In the genomic region with DNA sequence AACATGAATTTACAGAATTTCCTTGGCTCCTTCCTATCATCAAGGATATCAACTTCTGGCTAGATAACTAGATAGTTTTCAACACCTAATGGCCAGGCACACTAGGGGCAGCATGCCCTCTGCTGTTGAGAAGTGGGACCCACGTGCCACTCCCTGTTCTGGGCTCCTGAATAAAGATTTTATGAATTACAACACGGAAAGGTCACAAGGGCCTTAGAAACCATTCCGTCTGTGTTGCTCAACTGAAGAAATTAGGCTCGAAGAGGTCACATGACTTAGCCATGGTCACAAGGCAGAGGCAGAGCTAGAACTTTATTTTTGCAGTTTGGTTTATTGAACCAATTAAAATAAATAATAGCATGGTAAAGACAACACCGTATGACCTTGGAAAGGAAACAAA, we compare ENCODE assay signal across 10 cellular contexts. TPM values are rescaled to one million over a fixed set of nuclear protein-coding genes. Genes with fewer than 3 reads are reported as not detected.
DNase-seq lines count a peak whose midpoint lies in the region; ATAC-seq and TF ChIP-seq lines count a peak whose summit lies in the region.
"Had no signal": no experiment of that assay in that cellular context is flagged by ENCODE, and none has a peak within 500 bp of the region (broad histone marks: within the 10 kb centered on the region; RNA-seq: fewer than 3 reads in every experiment).

No MANE protein-coding gene starts in this region.

- peaks cover 0 to 15% (median 2%) of the 10 kb centered on the region in 4 donors for H3K4me1 ChIP-seq in right lobe of liver
- no peaks in the 10 kb centered on the region for H3K4me1 ChIP-seq in uterus

- H3K27me3 ChIP-seq in right lobe of liver, result no peaks in the 10 kb centered on the region
- H3K27me3 ChIP-seq in uterus, result no peaks in the 10 kb centered on the region

- peak; percentile 32 for TF ChIP-seq CTCF in coronary artery (IDR thresholded peaks at IDR 0.05)
- peak; percentile 41 to 63 (median 44) for TF ChIP-seq CTCF in right lobe of liver (IDR thresholded peaks at IDR 0.05)
- TF ChIP-seq CTCF in uterus (IDR thresholded peaks at IDR 0.05), result peak; percentile 28 to 57 (median 42)

- H3K36me3 ChIP-seq in right lobe of liver, result no peaks in the 10 kb centered on the region
- no peaks in the 10 kb centered on the region for H3K36me3 ChIP-seq in uterus

- no peak overlapping the region for H3K27ac Mint-ChIP-seq in activated CD4-positive, alpha-beta memory T cell treated with anti-CD3 and anti-CD28 coated beads for 36 hours
- H3K27ac Mint-ChIP-seq in activated CD4-positive, alpha-beta memory T cell treated with anti-CD3 and anti-CD28 coated beads, Interleukin-2, amount 10 ng/mL, durations not matched to agents 7 days and 5 days, result no peak overlapping the region
- H3K27ac Mint-ChIP-seq: activated naive CD4-positive, alpha-beta T cell treated with anti-CD3 and anti-CD28 coated beads, Interleukin-2, amount 50 U/mL, for 72 hours had no signal

- no peaks in the 10 kb centered on the region for H3K9me3 Mint-ChIP-seq in activated CD4-positive, alpha-beta memory T cell treated with anti-CD3 and anti-CD28 coated beads for 36 hours
- no peaks in the 10 kb centered on the region for H3K9me3 Mint-ChIP-seq in activated CD4-positive, alpha-beta memory T cell treated with anti-CD3 and anti-CD28 coated beads, Interleukin-2, amount 10 ng/mL, durations not matched to agents 7 days and 5 days
- H3K9me3 Mint-ChIP-seq: activated naive CD4-positive, alpha-beta T cell treated with anti-CD3 and anti-CD28 coated beads, Interleukin-2, amount 50 U/mL, for 72 hours; CD8-positive, alpha-beta memory T cell had no signal

- POLR2A ChIA-PET in activated CD4-positive, alpha-beta memory T cell treated with anti-CD3 and anti-CD28 coated beads for 36 hours (lab: Charles Lee), result no interaction called here
- POLR2A ChIA-PET in activated CD4-positive, alpha-beta memory T cell treated with anti-CD3 and anti-CD28 coated beads, Interleukin-2, amount 10 ng/mL, durations not matched to agents 7 days and 5 days (lab: Charles Lee), result no interaction called here

- peak; percentile 24 for DNase-seq in activated CD4-positive, alpha-beta memory T cell treated with anti-CD3 and anti-CD28 coated beads for 36 hours
- no peak for DNase-seq in activated CD4-positive, alpha-beta memory T cell treated with anti-CD3 and anti-CD28 coated beads, Interleukin-2, amount 10 ng/mL, durations not matched to agents 7 days and 5 days
- DNase-seq in Kasumi-1 (lab: John Stamatoyannopoulos, UW) (peak; percentile 54 to 60), SHP77 treated with DMSO at 0.1 percent for 48 hours (lab: John Stamatoyannopoulos, UW) (peak; percentile 15), coronary artery (ENCODE audit: low spot score) (no peak), right lobe of liver (peak; percentile 44 to 65 (median 54)), uterus (peak; percentile 44)

- H3K27ac ChIP-seq in coronary artery (no peak overlapping the region), right lobe of liver (peak overlapping the region in 1 of 3 donors; percentile 9), uterus (no peak overlapping the region)

- CTCF ChIA-PET in activated CD4-positive, alpha-beta memory T cell treated with anti-CD3 and anti-CD28 coated beads for 36 hours (lab: Charles Lee), result no interaction called here
- CTCF ChIA-PET in activated CD4-positive, alpha-beta memory T cell treated with anti-CD3 and anti-CD28 coated beads, Interleukin-2, amount 10 ng/mL, durations not matched to agents 7 days and 5 days (lab: Charles Lee), result no interaction called here

- no peak overlapping the region for H3K4me3 Mint-ChIP-seq in activated CD4-positive, alpha-beta memory T cell treated with anti-CD3 and anti-CD28 coated beads for 36 hours
- no peak overlapping the region for H3K4me3 Mint-ChIP-seq in activated CD4-positive, alpha-beta memory T cell treated with anti-CD3 and anti-CD28 coated beads, Interleukin-2, amount 10 ng/mL, durations not matched to agents 7 days and 5 days
- H3K4me3 Mint-ChIP-seq: CD8-positive, alpha-beta memory T cell had no signal

- intact Hi-C loops in activated CD4-positive, alpha-beta memory T cell treated with anti-CD3 and anti-CD28 coated beads for 36 hours (cut with micrococcal nuclease), result loop anchor here (1.0 to 10.0 kb wide), 2 partner anchors 146 to 861 kb away; no protein-coding TSS in a partner anchor
- intact Hi-C loops in right lobe of liver (cut with DNase I), result no loop called here
- intact Hi-C loops in uterus (cut with DNase I; ENCODE audit: low total_unique reads), result no loop called here

- peak; percentile 87 to 94 (median 89) for ATAC-seq in right lobe of liver
- no peak for ATAC-seq in GM18505 (IDR thresholded peaks at IDR 0.05; ENCODE audit: unreplicated experiment)

- WGBS in right lobe of liver (ENCODE audit: insufficient coverage, low coverage, low lambda C conversion rate, missing lambda C conversion rate), result 6% methylated on average over 5 of the region's 5 CpGs

- TF ChIP-seq POLR2A in right lobe of liver (IDR thresholded peaks at IDR 0.05) (no peak), uterus (IDR thresholded peaks at IDR 0.05) (no peak), GM18505 (IDR thresholded peaks at IDR 0.05; ENCODE audit: borderline replicate concordance, extremely low read depth, insufficient read depth, insufficient read length) (no peak)

- no peaks in the 10 kb centered on the region for H3K36me3 Mint-ChIP-seq in activated CD4-positive, alpha-beta memory T cell treated with anti-CD3 and anti-CD28 coated beads for 36 hours
- no peaks in the 10 kb centered on the region for H3K36me3 Mint-ChIP-seq in activated CD4-positive, alpha-beta memory T cell treated with anti-CD3 and anti-CD28 coated beads, Interleukin-2, amount 10 ng/mL, durations not matched to agents 7 days and 5 days (ENCODE audit: low read depth)
- H3K36me3 Mint-ChIP-seq: activated naive CD4-positive, alpha-beta T cell treated with anti-CD3 and anti-CD28 coated beads, Interleukin-2, amount 50 U/mL, for 72 hours had no signal

- no peaks in the 10 kb centered on the region for H3K27me3 Mint-ChIP-seq in activated CD4-positive, alpha-beta memory T cell treated with anti-CD3 and anti-CD28 coated beads for 36 hours
- peaks cover 2% of the 10 kb centered on the region for H3K27me3 Mint-ChIP-seq in activated CD4-positive, alpha-beta memory T cell treated with anti-CD3 and anti-CD28 coated beads, Interleukin-2, amount 10 ng/mL, durations not matched to agents 7 days and 5 days

- H3K9me3 ChIP-seq in right lobe of liver (no peaks in the 10 kb centered on the region), uterus (no peaks in the 10 kb centered on the region)

- no peak overlapping the region for H3K4me3 ChIP-seq in coronary artery
- no peak overlapping the region for H3K4me3 ChIP-seq in right lobe of liver
- no peak overlapping the region for H3K4me3 ChIP-seq in uterus

- peaks cover 8% of the 10 kb centered on the region for H3K4me1 Mint-ChIP-seq in activated CD4-positive, alpha-beta memory T cell treated with anti-CD3 and anti-CD28 coated beads for 36 hours (ENCODE audit: low read depth)
- H3K4me1 Mint-ChIP-seq in activated CD4-positive, alpha-beta memory T cell treated with anti-CD3 and anti-CD28 coated beads, Interleukin-2, amount 10 ng/mL, durations not matched to agents 7 days and 5 days, result peaks cover 9% of the 10 kb centered on the region

RNA-seq across cellular contexts. Expression of a gene that starts 36.0 kb away (rescaled TPM):
- total RNA-seq in activated CD4-positive, alpha-beta memory T cell treated with anti-CD3 and anti-CD28 coated beads for 36 hours, result 10 to 100 TPM; 26.7 to 27.0 TPM
- total RNA-seq in activated CD4-positive, alpha-beta memory T cell treated with anti-CD3 and anti-CD28 coated beads, Interleukin-2, amount 10 ng/mL, durations not matched to agents 7 days and 5 days, result 10 to 100 TPM; 24.5 to 30.1 TPM
- total RNA-seq in right lobe of liver, result 10 to 100 TPM; 35.4 to 84.9 (median 49.4) TPM
- total RNA-seq in uterus, result 100 to 1,000 TPM in 1 of 4 donors, 10 to 100 TPM in 3; 59.9 to 206 (median 92.3) TPM

RNA-seq across cellular contexts. Expression of a gene that starts 37.3 kb away (rescaled TPM):
- total RNA-seq in activated CD4-positive, alpha-beta memory T cell treated with anti-CD3 and anti-CD28 coated beads for 36 hours, result 10 to 100 TPM; 16.8 to 19.4 TPM
- 10 to 100 TPM; 10.1 to 11.0 TPM for total RNA-seq in activated CD4-positive, alpha-beta memory T cell treated with anti-CD3 and anti-CD28 coated beads, Interleukin-2, amount 10 ng/mL, durations not matched to agents 7 days and 5 days
- total RNA-seq in right lobe of liver, result 1 to 10 TPM in 3 of 6 experiments, under 1 TPM in 3; 0.83 to 3.1 (median 1.2) TPM
- 1 to 10 TPM in 2 of 4 donors, under 1 TPM in 1, not detected in 1; 0.59 to 6.2 (median 2.2) TPM for total RNA-seq in uterus

Comparison
In these comparisons a context has a peak if more than half of its experiments do, and no peak if none do; other contexts are left out.
1. DNase-seq: peak in activated CD4-positive, alpha-beta memory T cell treated with anti-CD3 and anti-CD28 coated beads for 36 hours (single experiment), Kasumi-1 (2 of 2), SHP77 treated with DMSO at 0.1 percent for 48 hours (single experiment), right lobe of liver (3 of 3) and uterus (2 of 2); none in activated CD4-positive, alpha-beta memory T cell treated with anti-CD3 and anti-CD28 coated beads, Interleukin-2, amount 10 ng/mL, durations not matched to agents 7 days and 5 days (single experiment) and coronary artery (single experiment).
2. Peak in every context shown above with its lines, with median percentiles within 50 percentile points of each other: CTCF ChIP-seq.